19 cellular contexts compared by ENCODE assay signal in the genomic region with DNA sequence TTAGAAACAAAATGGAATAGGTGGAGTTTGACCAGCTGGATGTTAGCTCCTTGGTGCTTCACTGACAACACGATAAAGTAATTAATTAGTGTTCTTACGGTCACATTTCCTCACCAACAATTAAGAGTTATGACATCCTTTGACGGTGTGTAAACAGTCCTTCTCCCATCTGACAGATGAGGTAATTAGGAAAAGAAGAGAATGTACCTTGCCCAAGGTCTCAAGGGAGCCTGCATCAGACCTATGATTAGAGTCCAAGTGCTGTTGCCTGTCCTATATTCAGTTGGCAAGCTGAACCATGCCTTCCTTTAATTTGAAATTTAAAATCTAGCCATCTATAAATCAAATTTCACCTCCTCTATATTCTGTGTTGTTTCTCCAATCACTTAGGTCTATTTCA. TPM values are rescaled to one million over a fixed set of nuclear protein-coding genes. Genes with fewer than 3 reads are reported as not detected.
DNase-seq lines count a peak whose midpoint lies in the region; ATAC-seq, FAIRE-seq and TF ChIP-seq lines count a peak whose summit lies in the region.
"Had no signal": no experiment of that assay in that cellular context is flagged by ENCODE, and none has a peak within 500 bp of the region (broad histone marks: within the 10 kb centered on the region; RNA-seq: fewer than 3 reads in every experiment).

No MANE protein-coding gene starts in this region.

- peak overlapping the region; percentile 3 to 39 (median 30) for H3K27ac Mint-ChIP-seq in CD4-positive, CD25-positive, alpha-beta regulatory T cell

- H2AFZ ChIP-seq in keratinocyte (ENCODE audit: control insufficient read depth, low read length): no peak overlapping the region
- H2AFZ ChIP-seq: PC-9 had no signal

- H3K9ac ChIP-seq in keratinocyte (ENCODE audit: control insufficient read depth, extremely low read depth, insufficient read depth, low read length) (no peak overlapping the region), mesendoderm (ENCODE audit: low read length) (no peak overlapping the region)

- no peak overlapping the region for H2BK5ac ChIP-seq in mesendoderm (ENCODE audit: low read length)

- H3K9me1 ChIP-seq in keratinocyte (ENCODE audit: control insufficient read depth, extremely low read depth, insufficient read depth, low read length): no peaks in the 10 kb centered on the region

- no peaks in the 10 kb centered on the region for H3K79me1 ChIP-seq in mesendoderm (ENCODE audit: low read length)

- H2AK5ac ChIP-seq in mesendoderm (ENCODE audit: low read length): no peak overlapping the region

- H2BK120ac ChIP-seq in mesendoderm (ENCODE audit: low read depth, low read length): no peak overlapping the region

- no peak overlapping the region for H3K4ac ChIP-seq in mesendoderm (ENCODE audit: low read depth, low read length)

- ATAC-seq in CD4-positive, CD25-positive, alpha-beta regulatory T cell (ENCODE audit: low read depth in 2 of 2): no peak

- H3K79me2 ChIP-seq in keratinocyte (ENCODE audit: control insufficient read depth, insufficient read depth, low read length) (no peaks in the 10 kb centered on the region), mesendoderm (ENCODE audit: control insufficient read depth, insufficient read depth, low read length) (no peaks in the 10 kb centered on the region)

- no peaks in the 10 kb centered on the region for H3K27me3 ChIP-seq in CD4-positive, CD25-positive, alpha-beta regulatory T cell (ENCODE audit: control insufficient read depth, insufficient read depth, low read length)
- H3K27me3 ChIP-seq in keratinocyte (ENCODE audit: control insufficient read depth, extremely low read depth, insufficient read depth, low read length) (no peaks in the 10 kb centered on the region), mesendoderm (ENCODE audit: insufficient read depth, low read length, poor library complexity) (no peaks in the 10 kb centered on the region)

- TF ChIP-seq CTCF in keratinocyte (optimal IDR thresholded peaks at IDR 0.05 in 1 of 3, IDR thresholded peaks at IDR 0.05 in 1 of 3, conservative IDR thresholded peaks at IDR 0.05 in 1 of 3; ENCODE audit: extremely low read depth in 1 of 3, insufficient read depth in 2 of 3, low read length in 3 of 3) (no peak), D721Med (IDR thresholded peaks at IDR 0.05; ENCODE audit: insufficient read depth, missing control alignments) (no peak)

- no peaks in the 10 kb centered on the region for H3K36me3 ChIP-seq in CD4-positive, CD25-positive, alpha-beta regulatory T cell (ENCODE audit: control insufficient read depth, insufficient read depth, low read length)
- no peaks in the 10 kb centered on the region for H3K36me3 ChIP-seq in keratinocyte (ENCODE audit: control insufficient read depth in 2 of 2, extremely low read depth in 1 of 2, insufficient read depth in 2 of 2, low read length in 2 of 2)
- H3K36me3 ChIP-seq in mesendoderm (ENCODE audit: control insufficient read depth, insufficient read depth, low read length): no peaks in the 10 kb centered on the region

- H3K9me3 Mint-ChIP-seq in CD4-positive, CD25-positive, alpha-beta regulatory T cell: no peaks in the 10 kb centered on the region
- H3K9me3 Mint-ChIP-seq: CD14-positive monocyte had no signal

- no peak overlapping the region for H4K8ac ChIP-seq in mesendoderm (ENCODE audit: low read depth, low read length)

- no peak overlapping the region for H3K4me3 ChIP-seq in CD4-positive, CD25-positive, alpha-beta regulatory T cell (ENCODE audit: low read depth, low read length)
- H3K4me3 ChIP-seq in keratinocyte (ENCODE audit: control insufficient read depth in 2 of 3, extremely low read depth in 1 of 3, insufficient read depth in 2 of 3, low read depth in 1 of 3, low read length in 3 of 3) (no peak overlapping the region), mesendoderm (ENCODE audit: low read length) (no peak overlapping the region)
- H3K4me3 ChIP-seq: PC-9, SK-N-MC had no signal

- no peaks in the 10 kb centered on the region for H3K36me3 Mint-ChIP-seq in CD4-positive, CD25-positive, alpha-beta regulatory T cell
- H3K36me3 Mint-ChIP-seq: CD14-positive monocyte had no signal

- no CpG with 5 or more reads among the region's 3 CpGs for WGBS in mesendoderm (ENCODE audit: extremely low coverage, insufficient coverage, low lambda C conversion rate)

- DNase-seq in NCI-H510A treated with DMSO at 0.1 percent for 48 hours (lab: John Stamatoyannopoulos, UW) (peak; percentile 12), NCI-H510A (lab: John Stamatoyannopoulos, UW) (no peak), NCI-H69 (lab: John Stamatoyannopoulos, UW) (peak; percentile 97), keratinocyte (ENCODE audit: low read depth, low spot score) (no peak), mesendoderm (no peak), D721Med (ENCODE audit: insufficient read length, low spot score) (no peak), DMS79 (lab: John Stamatoyannopoulos, UW) (no peak)
- DNase-seq in CD4-positive, CD25-positive, alpha-beta regulatory T cell: no peak
- DNase-seq: GOT3, KBM-7, NCI-H1048, NCI-H187, NCI-H2171 treated with DMSO at 0.1 percent for 48 hours, NCI-H524, PC-9 had no signal

- H3K4me2 ChIP-seq in keratinocyte (ENCODE audit: control insufficient read depth, extremely low read depth, insufficient read depth, low read depth, low read length) (no peak overlapping the region), mesendoderm (ENCODE audit: low read length) (no peak overlapping the region)
- H3K4me2 ChIP-seq: PC-9 had no signal

- H3K23ac ChIP-seq in mesendoderm (ENCODE audit: low read length): no peak overlapping the region

- H3K18ac ChIP-seq in mesendoderm (ENCODE audit: low read length): no peak overlapping the region

- H3K9me3 ChIP-seq in CD4-positive, CD25-positive, alpha-beta regulatory T cell (ENCODE audit: control insufficient read depth in 2 of 2, low read length in 2 of 2): no peaks in the 10 kb centered on the region
- H3K9me3 ChIP-seq in keratinocyte (ENCODE audit: control insufficient read depth, low read depth, low read length): no peaks in the 10 kb centered on the region

- FAIRE-seq in keratinocyte (lab: Jason Lieb, UNC) (peak; percentile 29), D721Med (lab: Jason Lieb, UNC) (no peak)
- FAIRE-seq: A204.1 had no signal

- H4K20me1 ChIP-seq in keratinocyte (ENCODE audit: control insufficient read depth, extremely low read depth, insufficient read depth, low read length): no peaks in the 10 kb centered on the region

- H3K27me3 Mint-ChIP-seq in CD4-positive, CD25-positive, alpha-beta regulatory T cell: no peaks in the 10 kb centered on the region

- H3K4me3 Mint-ChIP-seq in CD4-positive, CD25-positive, alpha-beta regulatory T cell: no peak overlapping the region
- H3K4me3 Mint-ChIP-seq: CD14-positive monocyte had no signal

- dilution Hi-C loops in keratinocyte (cut with MboI; ENCODE audit: extremely low pct_ligation_motif_present, low sequenced_read_pairs): no loop called here

- no peak overlapping the region for H3K56ac ChIP-seq in mesendoderm (ENCODE audit: low read length)

- peaks cover 38 to 73% (median 46%) of the 10 kb centered on the region in 4 donors for H3K4me1 Mint-ChIP-seq in CD4-positive, CD25-positive, alpha-beta regulatory T cell

- H2BK15ac ChIP-seq in mesendoderm (replicated peaks; ENCODE audit: low read depth): no peak overlapping the region

- no peak overlapping the region for H4K5ac ChIP-seq in mesendoderm (ENCODE audit: low read length)

- H3K27ac ChIP-seq in CD4-positive, CD25-positive, alpha-beta regulatory T cell (ENCODE audit: insufficient read depth, low read length, poor library complexity, severe bottlenecking): no peak overlapping the region
- no peak overlapping the region for H3K27ac ChIP-seq in keratinocyte (ENCODE audit: control insufficient read depth, insufficient read depth, low read length)
- no peak overlapping the region for H3K27ac ChIP-seq in mesendoderm (ENCODE audit: low read depth, low read length)
- H3K27ac ChIP-seq: HL-60, PC-9, SK-N-MC had no signal

- peaks cover 23% of the 10 kb centered on the region for H3K4me1 ChIP-seq in CD4-positive, CD25-positive, alpha-beta regulatory T cell (ENCODE audit: control insufficient read depth, insufficient read depth, low read length, poor library complexity, severe bottlenecking)
- H3K4me1 ChIP-seq in keratinocyte (ENCODE audit: control insufficient read depth, extremely low read depth, insufficient read depth, low read length) (peaks cover under 1% of the 10 kb centered on the region), mesendoderm (ENCODE audit: control insufficient read depth, low read depth, low read length) (no peaks in the 10 kb centered on the region)

RNA-seq across cellular contexts. Expression of gene STK17B, which starts 48.3 kb away (rescaled TPM):
- 542 TPM for total RNA-seq in CD4-positive, CD25-positive, alpha-beta regulatory T cell
- 100 to 1,000 TPM in 2 of 4 donors, 10 to 100 TPM in 2; 97.1 to 116 (median 106) TPM for polyA plus RNA-seq in CD4-positive, CD25-positive, alpha-beta regulatory T cell
- 4.8 to 11.0 TPM (median 7.7 TPM) in 3 replicates for polyA plus RNA-seq in keratinocyte
- 4.1 TPM for polyA plus RNA-seq in keratinocyte (2011; ENCODE audit: low read depth)
- 3.4 and 8.1 TPM in 2 replicates for polyA plus RNA-seq in keratinocyte (2011; cell fraction: cytosol; rRNA removed)
- 5.3 and 6.1 TPM in 2 replicates for polyA plus RNA-seq in keratinocyte (2011; cell fraction: nucleus; rRNA removed)
- 7.9 and 8.6 TPM in 2 replicates for polyA plus RNA-seq in keratinocyte (2012; ENCODE audit: low replicate concordance)
- polyA minus RNA-seq in keratinocyte: 2.2 to 11.0 TPM (median 4.8 TPM) in 3 replicates
- polyA minus RNA-seq in keratinocyte (2011; cell fraction: cytosol; rRNA and poly(A)+ RNA removed): 7.5 TPM
- polyA minus RNA-seq in keratinocyte (2011; cell fraction: nucleus; rRNA and poly(A)+ RNA removed): 5.1 and 10.9 TPM in 2 replicates
- polyA plus RNA-seq in mesendoderm (2013, experiment 1 of 2): 5.2 TPM
- polyA plus RNA-seq in mesendoderm (2013, experiment 2 of 2): 5.8 TPM

Comparison
In these comparisons a context has a peak if more than half of its experiments do, and no peak if none do; other contexts are left out.
1. DNase-seq: peak in NCI-H510A treated with DMSO at 0.1 percent for 48 hours (single experiment) and NCI-H69 (single experiment); none in NCI-H510A (single experiment), CD4-positive, CD25-positive, alpha-beta regulatory T cell (0 of 3), keratinocyte (single experiment), mesendoderm (single experiment), D721Med (single experiment) and DMS79 (single experiment).